ENCODE assay signal across 3 cellular contexts in the genomic region with DNA sequence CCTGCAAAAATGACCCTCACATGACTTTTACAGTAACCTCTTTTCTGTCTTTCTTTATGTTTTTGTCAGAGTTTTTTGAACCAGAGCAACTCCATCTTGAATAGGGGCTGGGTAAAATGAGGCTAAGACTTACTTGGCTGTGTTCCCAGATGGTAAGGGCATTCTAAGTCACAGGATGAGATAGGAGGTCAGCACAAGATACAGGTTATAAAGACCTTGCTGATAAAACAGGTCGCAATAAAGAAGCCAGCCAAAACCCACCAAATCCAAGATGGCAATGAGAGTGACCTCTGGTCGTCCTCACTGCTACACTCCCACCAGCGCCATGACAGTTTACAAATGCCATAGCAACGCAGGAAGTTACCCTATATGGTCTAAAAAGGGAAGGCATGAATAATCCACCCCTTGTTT. TPM values are rescaled to one million over a fixed set of nuclear protein-coding genes. Genes with fewer than 3 reads are reported as not detected.
"Had no signal": no experiment of that assay in that cellular context is flagged by ENCODE, and none has a peak within 500 bp of the region (broad histone marks: within the 10 kb centered on the region; RNA-seq: fewer than 3 reads in every experiment).

No MANE protein-coding gene starts in this region.

RNA-seq across cellular contexts. Expression of a gene that starts 15.9 kb away (rescaled TPM):
- total RNA-seq: naive thymus-derived CD8-positive, alpha-beta T cell; natural killer cell treated with Interleukin-12 subunit alpha and Interleukin-12 subunit beta and Interleukin-15 and Interleukin-18, amount 100 ng/mL, for 72 hours; smooth muscle cell had no signal
- polyA plus RNA-seq: naive thymus-derived CD8-positive, alpha-beta T cell; smooth muscle cell had no signal
